Comparison of ENCODE assay signal across 23 cellular contexts in genomic region chr6:41488064-41488391, GRCh38. TPM values are rescaled to one million over a fixed set of nuclear protein-coding genes. Genes with fewer than 3 reads are reported as not detected.
DNase-seq lines count a peak whose midpoint lies in the region; ATAC-seq, FAIRE-seq and TF ChIP-seq lines count a peak whose summit lies in the region.
"Had no signal": no experiment of that assay in that cellular context is flagged by ENCODE, and none has a peak within 500 bp of the region (broad histone marks: within the 10 kb centered on the region; RNA-seq: fewer than 3 reads in every experiment).

No MANE protein-coding gene starts in this region.

- DNase-seq in AG04450 (ENCODE audit: low read depth, low spot score) (no peak), H1 (ENCODE audit: low read depth in 1 of 2, low spot score in 2 of 2) (no peak), neuronal stem cell (ENCODE audit: low spot score) (no peak), cerebellum (ENCODE audit: low spot score) (no peak)
- no peak for DNase-seq in activated CD4-positive, alpha-beta T cell treated with anti-CD3 and anti-CD28 coated beads for 48 hours
- DNase-seq: activated CD4-positive, alpha-beta T cell treated with anti-CD3 and anti-CD28 coated beads, Interleukin-2, amount 50 U/mL, for 48 hours; activated naive CD4-positive, alpha-beta T cell treated with anti-CD3 and anti-CD28 coated beads for 36 hours; amygdala; colonic mucosa; COR-L47; DND-41; effector memory CD4-positive, alpha-beta T cell; erythroblast; NCI-H1105 treated with DMSO at 0.1 percent for 48 hours; NCI-H2029; NCI-H526 treated with DMSO at 0.1 percent for 48 hours; stimulated activated naive CD8-positive, alpha-beta T cell treated with anti-CD3 and anti-CD28 coated beads, Interleukin-15, amount 100 ng/mL, for 72 hours had no signal

- H4K91ac ChIP-seq in H1 (replicated peaks; ENCODE audit: insufficient read length, low read length) = peak overlapping the region; percentile 5
- H4K91ac ChIP-seq in neuronal stem cell (ENCODE audit: low read depth, low read length, poor library complexity) = no peak overlapping the region

- H3K9me3 ChIP-seq in AG04450 (ENCODE audit: control insufficient read depth, insufficient read depth, low read length) (no peaks in the 10 kb centered on the region), HUES48 (ENCODE audit: control insufficient read depth, insufficient read depth, low read length) (no peaks in the 10 kb centered on the region), H1 (ENCODE audit: insufficient read depth in 2 of 2, low read depth in 1 of 2, low read length in 1 of 2) (no peaks in the 10 kb centered on the region), neuronal stem cell (replicated peaks in 1 of 2; ENCODE audit: control insufficient read depth in 2 of 2, insufficient read depth in 1 of 2, low read depth in 1 of 2, low read length in 2 of 2) (no peaks in the 10 kb centered on the region)
- H3K9me3 ChIP-seq: colonic mucosa, Peyer's patch had no signal

- H3K9ac ChIP-seq in HUES48 (ENCODE audit: low read depth, low read length) = no peak overlapping the region
- H3K9ac ChIP-seq in H1 (replicated peaks in 1 of 4; ENCODE audit: extremely low read depth in 1 of 4, low read depth in 3 of 4, low read length in 3 of 4) = no peak overlapping the region
- no peak overlapping the region for H3K9ac ChIP-seq in neuronal stem cell (ENCODE audit: low read depth, low read length, poor library complexity)
- H3K9ac ChIP-seq: GM23248 had no signal

- H3K4me2 ChIP-seq in H1 (ENCODE audit: insufficient read depth in 1 of 2, low read depth in 2 of 2, low read length in 2 of 2) (peak overlapping the region in 1 of 2 experiments; percentile 50; a peak in 2 of 4 replicates), neuronal stem cell (ENCODE audit: insufficient read depth, low read length, poor library complexity, severe bottlenecking) (no peak overlapping the region)

- no peak overlapping the region for H2BK15ac ChIP-seq in H1 (ENCODE audit: low read length)
- H2BK15ac ChIP-seq in neuronal stem cell (ENCODE audit: low read length) = peak overlapping the region; percentile 70

- H3K23ac ChIP-seq in H1 (ENCODE audit: insufficient read length) (no peak overlapping the region), neuronal stem cell (ENCODE audit: low read depth, low read length, poor library complexity) (peak overlapping the region; percentile 22)

- H2AK5ac ChIP-seq in H1 (ENCODE audit: low read depth, low read length) = no peak overlapping the region
- H2AK5ac ChIP-seq in neuronal stem cell (ENCODE audit: low read depth, low read length) = peak overlapping the region; percentile 56

- no peak for ATAC-seq in HG03108 (IDR thresholded peaks at IDR 0.05; ENCODE audit: unreplicated experiment)

- CTCF ChIA-PET in AG04450 (lab: Charles Lee) (interaction anchor here (0.8 kb wide), 1 partner anchor 24 kb away, joined by 3 read pairs; no protein-coding TSS in a partner anchor), H1 (lab: Charles Lee; ENCODE audit: partially characterized antibody) (interaction anchor here (1.0 to 2.5 kb wide), 6 partner anchors 10 to 194 kb away, joined by 3 to 6 read pairs (median 4); no protein-coding TSS in a partner anchor)

- TF ChIP-seq EP300 in H1 (IDR thresholded peaks at IDR 0.05; ENCODE audit: borderline replicate concordance in 1 of 2, low read depth in 2 of 2, low read length in 2 of 2) = no peak

- H3K79me2 ChIP-seq in H1 (ENCODE audit: control insufficient read depth in 1 of 2, insufficient read depth in 2 of 2, low read length in 2 of 2) = no peaks in the 10 kb centered on the region

- H3K56ac ChIP-seq in H1 (replicated peaks; ENCODE audit: insufficient read length, low read depth, low read length) = no peak overlapping the region

- H3K27me3 ChIP-seq in AG04450 (ENCODE audit: control insufficient read depth, insufficient read depth, low read length) = no peaks in the 10 kb centered on the region
- peaks cover 40% of the 10 kb centered on the region for H3K27me3 ChIP-seq in HUES48 (ENCODE audit: control insufficient read depth, insufficient read depth, low read length)
- H3K27me3 ChIP-seq in H1 (replicated peaks in 1 of 4; ENCODE audit: control insufficient read depth in 3 of 4, extremely low read depth in 1 of 4, insufficient read depth in 3 of 4, low read length in 3 of 4) = peaks cover 0 to 20% (median 16%) of the 10 kb centered on the region in 4 experiments; a peak in 4 of 7 replicates
- H3K27me3 ChIP-seq in neuronal stem cell (ENCODE audit: control insufficient read depth in 3 of 3, insufficient read depth in 3 of 3, low read depth in 1 of 3, low read length in 3 of 3) = peaks cover 0 to 62% (median 5%) of the 10 kb centered on the region in 3 experiments
- H3K27me3 ChIP-seq: colonic mucosa, Peyer's patch had no signal

- TF ChIP-seq CTCF in AG04450 (IDR thresholded peaks at IDR 0.05; ENCODE audit: low read depth, low read length) = no peak
- TF ChIP-seq CTCF in H1 (IDR thresholded peaks at IDR 0.05; ENCODE audit: control extremely low read depth in 1 of 3, insufficient read depth in 1 of 3, low read depth in 1 of 3, low read length in 3 of 3) = no peak

- no peak overlapping the region for H2BK5ac ChIP-seq in H1 (ENCODE audit: low read depth, low read length)
- H2BK5ac ChIP-seq in neuronal stem cell (ENCODE audit: low read length) = peak overlapping the region; percentile 11

- H2BK120ac ChIP-seq in H1 (replicated peaks; ENCODE audit: low read depth, low read length) (no peak overlapping the region), neuronal stem cell (ENCODE audit: low read depth, low read length) (peak overlapping the region; percentile 21)

- no peak for FAIRE-seq in H1 (lab: Jason Lieb, UNC)
- FAIRE-seq: bronchial epithelial cell, kidney had no signal

- TF ChIP-seq RAD21 in H1 (IDR thresholded peaks at IDR 0.05 in 1 of 2, conservative IDR thresholded peaks at IDR 0.05 in 1 of 2; ENCODE audit: low read depth in 2 of 2, low read length in 2 of 2) = no peak

- H3K4me1 ChIP-seq in HUES48 (ENCODE audit: control insufficient read depth, insufficient read depth, low read length) (peaks cover 32% of the 10 kb centered on the region), H1 (replicated peaks in 1 of 4; ENCODE audit: control insufficient read depth in 3 of 4, insufficient read depth in 4 of 4, low read length in 3 of 4) (peaks cover 18 to 35% (median 30%) of the 10 kb centered on the region in 4 experiments), neuronal stem cell (ENCODE audit: control insufficient read depth in 2 of 2, insufficient read depth in 1 of 2, low read depth in 1 of 2, low read length in 2 of 2) (peaks cover 36 to 42% of the 10 kb centered on the region in 2 donors)
- H3K4me1 ChIP-seq: colonic mucosa had no signal

- H2BK12ac ChIP-seq in H1 (ENCODE audit: low read depth, low read length) (no peak overlapping the region), neuronal stem cell (ENCODE audit: low read length) (peak overlapping the region; percentile 80)

- no peak overlapping the region for H3K18ac ChIP-seq in H1 (ENCODE audit: extremely low read depth, low read length)
- peak overlapping the region; percentile 86 for H3K18ac ChIP-seq in neuronal stem cell (ENCODE audit: low read length)

- H2AFZ ChIP-seq in H1 (ENCODE audit: low read length) (no peak overlapping the region), neuronal stem cell (ENCODE audit: low read length) (peak overlapping the region; percentile 76)
- H2AFZ ChIP-seq: GM23248 had no signal

- no peak overlapping the region for H3K4me3 ChIP-seq in AG04450 (ENCODE audit: low read depth, low read length)
- H3K4me3 ChIP-seq in HUES48 (ENCODE audit: low read depth, low read length) = no peak overlapping the region
- H3K4me3 ChIP-seq in H1 (ENCODE audit: extremely low read depth in 1 of 4, insufficient read depth in 2 of 4, low read depth in 3 of 4, low read length in 4 of 4) = peak overlapping the region in 1 of 4 experiments; percentile 27; a peak in 1 of 8 replicates
- H3K4me3 ChIP-seq in neuronal stem cell (ENCODE audit: low read length in 2 of 2) = no peak overlapping the region
- H3K4me3 ChIP-seq: colonic mucosa, GM23248, Peyer's patch had no signal

- no peaks in the 10 kb centered on the region for H3K23me2 ChIP-seq in H1 (ENCODE audit: low read depth, low read length)

- WGBS in H1 (ENCODE audit: extremely low coverage in 1 of 2, insufficient coverage in 1 of 2, insufficient read length in 1 of 2, insufficient replicate concordance in 2 of 2, low coverage in 1 of 2, low lambda C conversion rate in 2 of 2, missing lambda C conversion rate in 1 of 2), 2 experiments = 84% methylated on average over 5 of the region's 5 CpGs; no CpG with 5 or more reads in 1 of the 2 experiments
- no CpG with 5 or more reads among the region's 5 CpGs for WGBS in neuronal stem cell (ENCODE audit: extremely low coverage in 2 of 2, insufficient read length in 2 of 2, insufficient replicate concordance in 1 of 2), 2 donors

- no peak overlapping the region for H4K5ac ChIP-seq in H1 (ENCODE audit: insufficient read length, low read depth, low read length)

- no peaks in the 10 kb centered on the region for H3K36me3 ChIP-seq in HUES48 (ENCODE audit: control insufficient read depth, insufficient read depth, low read length)
- no peaks in the 10 kb centered on the region for H3K36me3 ChIP-seq in H1 (ENCODE audit: control insufficient read depth in 2 of 4, insufficient read depth in 4 of 4, low read length in 3 of 4)
- no peaks in the 10 kb centered on the region for H3K36me3 ChIP-seq in neuronal stem cell (replicated peaks in 1 of 2; ENCODE audit: control insufficient read depth in 2 of 2, insufficient read depth in 2 of 2, low read length in 2 of 2)
- H3K36me3 ChIP-seq: colonic mucosa, Peyer's patch had no signal

- H3K4ac ChIP-seq in H1 (replicated peaks; ENCODE audit: insufficient read length, low read depth, low read length) (no peak overlapping the region), neuronal stem cell (ENCODE audit: low read length) (peak overlapping the region; percentile 43)

- H2BK20ac ChIP-seq in H1 (ENCODE audit: low read length) = no peak overlapping the region

- TF ChIP-seq POLR2A in H1 (IDR thresholded peaks at IDR 0.05; ENCODE audit: control extremely low read depth in 1 of 2, low read depth in 2 of 2, low read length in 2 of 2) = no peak

- H4K8ac ChIP-seq in H1 (ENCODE audit: extremely low read depth, insufficient read depth, low read length) (no peak overlapping the region), neuronal stem cell (ENCODE audit: low read depth, low read length) (no peak overlapping the region)

- POLR2A ChIA-PET in AG04450 (lab: Yijun Ruan, JAX) (interaction anchor here (1.0 to 1.5 kb wide), 2 partner anchors 10 to 22 kb away, joined by 4 to 5 read pairs; no protein-coding TSS in a partner anchor), H1 (lab: Charles Lee; ENCODE audit: partially characterized antibody) (interaction anchor here (1.7 kb wide), 2 partner anchors 44 to 82 kb away, joined by 4 to 5 read pairs; no protein-coding TSS in a partner anchor)

- H3K79me1 ChIP-seq in H1 (ENCODE audit: low read depth, low read length) (no peaks in the 10 kb centered on the region), neuronal stem cell (ENCODE audit: low read depth, low read length) (no peaks in the 10 kb centered on the region)

- H3K27ac ChIP-seq in AG04450 (ENCODE audit: low read depth, low read length) = peak overlapping the region; percentile 73
- peak overlapping the region; percentile 67 for H3K27ac ChIP-seq in HUES48 (ENCODE audit: low read depth, low read length)
- no peak overlapping the region for H3K27ac ChIP-seq in H1 (ENCODE audit: low read depth, low read length)
- H3K27ac ChIP-seq in neuronal stem cell (replicated peaks; ENCODE audit: low read length) = peak overlapping the region; percentile 38
- H3K27ac ChIP-seq: colonic mucosa, GM23248, Peyer's patch had no signal

- no peaks in the 10 kb centered on the region for H4K20me1 ChIP-seq in H1 (replicated peaks in 1 of 2; ENCODE audit: control insufficient read depth in 1 of 2, insufficient read depth in 2 of 2, low read length in 2 of 2)

- no peak overlapping the region for H3K14ac ChIP-seq in H1 (ENCODE audit: insufficient read length)
- no peak overlapping the region for H3K14ac ChIP-seq in neuronal stem cell (ENCODE audit: low read length)

RNA-seq across cellular contexts. Expression of gene FOXP4, which starts 58.2 kb away (rescaled TPM):
- polyA plus RNA-seq in AG04450 (2011; rRNA removed) (1.9 and 3.1 TPM in 2 replicates), H1 (2011; rRNA removed) (4.8 and 6.7 TPM in 2 replicates)
- 3.9 and 5.2 TPM in 2 replicates for polyA minus RNA-seq in AG04450 (2011; rRNA and poly(A)+ RNA removed)
- 13.3 and 14.7 TPM in 2 replicates for total RNA-seq in H1 (2021; fragmentation: NEBNext Ultra II Directional; extraction: Animal tissue kit (Norgen Biotek cat#: 25700))
- 2.2 TPM for polyA plus RNA-seq in H1 (2011; cell fraction: cytosol; rRNA removed)
- polyA plus RNA-seq in H1 (2011; cell fraction: nucleus; rRNA removed) = 8.8 TPM
- 9.6 to 20.8 TPM (median 19.1 TPM) in 4 replicates for polyA plus RNA-seq in H1 (2012, experiment 1 of 2)
- 13.4 TPM for polyA plus RNA-seq in H1 (2012, experiment 2 of 2)
- polyA plus RNA-seq in H1 (2013, experiment 1 of 2) = 5.1 TPM
- 5.1 TPM for polyA plus RNA-seq in H1 (2013, experiment 2 of 2)
- polyA minus RNA-seq in H1 (2011; rRNA and poly(A)+ RNA removed) = 2.0 and 2.4 TPM in 2 replicates
- 9.3 TPM for polyA minus RNA-seq in H1 (2011; cell fraction: cytosol; rRNA and poly(A)+ RNA removed)
- polyA minus RNA-seq in H1 (2011; cell fraction: nucleus; rRNA and poly(A)+ RNA removed) = 5.1 TPM
- polyA plus RNA-seq in neuronal stem cell (2013, experiment 1 of 2) = 43.1 TPM
- polyA plus RNA-seq in neuronal stem cell (2013, experiment 2 of 2) = 44.6 TPM
- 9.2 TPM for total RNA-seq in cerebellum
